ENCODE assay signal across 25 cellular contexts in genomic region chr3:102444101-102444500, GRCh38. TPM values are rescaled to one million over a fixed set of nuclear protein-coding genes. Genes with fewer than 3 reads are reported as not detected.
DNase-seq lines count a peak whose midpoint lies in the region; ATAC-seq and TF ChIP-seq lines count a peak whose summit lies in the region.
"Had no signal": no experiment of that assay in that cellular context is flagged by ENCODE, and none has a peak within 500 bp of the region (broad histone marks: within the 10 kb centered on the region; RNA-seq: fewer than 3 reads in every experiment).

No MANE protein-coding gene starts in this region.

- H3K9me2 ChIP-seq in GM23248 (ENCODE audit: insufficient read depth), result no peaks in the 10 kb centered on the region
- H3K9me2 ChIP-seq in SK-N-SH, result no peaks in the 10 kb centered on the region

- ATAC-seq in HG02840 (IDR thresholded peaks at IDR 0.05; ENCODE audit: low FRiP score, unreplicated experiment), result no peak
- no peak for ATAC-seq in GM18861 (IDR thresholded peaks at IDR 0.05; ENCODE audit: unreplicated experiment)
- ATAC-seq: activated naive CD4-positive, alpha-beta T cell treated with anti-CD3 and anti-CD28 coated beads, Interleukin-2, amount 50 U/mL, for 72 hours; GM12878; K562; naive thymus-derived CD8-positive, alpha-beta T cell; right cardiac atrium had no signal

- H3K27me3 ChIP-seq in A673 (replicated peaks; ENCODE audit: insufficient read depth, low read depth, low read length, poor library complexity), result no peaks in the 10 kb centered on the region
- no peaks in the 10 kb centered on the region for H3K27me3 ChIP-seq in GM23248 (replicated peaks; ENCODE audit: insufficient read depth)
- H3K27me3 ChIP-seq in SK-N-SH (ENCODE audit: insufficient read depth), result no peaks in the 10 kb centered on the region
- H3K27me3 ChIP-seq: brain microvascular endothelial cell, ovary had no signal

- DNase-seq in A673 (ENCODE audit: low spot score) (peak; percentile 67), GM23248 (peak; percentile 42), SK-N-SH (peak; percentile 20), fibroblast of peridontal ligament (ENCODE audit: extremely low read depth) (peak; percentile 50), GOT3 (lab: John Stamatoyannopoulos, UW) (no peak)
- DNase-seq in activated CD4-positive, alpha-beta T cell treated with anti-CD3 and anti-CD28 coated beads, Interleukin-2, amount 50 U/mL, for 1 hour, result no peak
- DNase-seq: 8988T; activated CD4-positive, alpha-beta T cell treated with anti-CD3 and anti-CD28 coated beads for 1 hour; brain microvascular endothelial cell; dermis blood vessel endothelial cell; GDM1; kidney glomerular epithelial cell; naive thymus-derived CD8-positive, alpha-beta T cell; NCI-H1694; ovary; right cardiac atrium; stimulated activated CD8-positive, alpha-beta memory T cell treated with anti-CD3 and anti-CD28 coated beads, Interleukin-4, amount 100 ng/mL, for 48 hours had no signal

- WGBS in GM23248 (ENCODE audit: low coverage in 1 of 2, low lambda C conversion rate in 2 of 2, missing lambda C conversion rate in 2 of 2), 2 experiments, result 20 to 27% methylated on average over 2 of the region's 2 CpGs
- WGBS in SK-N-SH (ENCODE audit: low lambda C conversion rate), result 9% methylated on average over 2 of the region's 2 CpGs

- no peak overlapping the region for H3K4me2 ChIP-seq in GM23248 (ENCODE audit: unreplicated experiment)
- H3K4me2 ChIP-seq in SK-N-SH, result no peak overlapping the region

- TF ChIP-seq CTCF in A673 (conservative IDR thresholded peaks at IDR 0.05; ENCODE audit: low read depth, low read length), result no peak
- TF ChIP-seq CTCF in SK-N-SH (IDR thresholded peaks at IDR 0.05), result no peak

- H3K4me3 ChIP-seq in A673 (ENCODE audit: low read depth, low read length, poor library complexity, severe bottlenecking) (no peak overlapping the region), GM23248 (no peak overlapping the region), SK-N-SH (ENCODE audit: low read depth in 2 of 2, low read length in 1 of 2) (no peak overlapping the region)
- H3K4me3 ChIP-seq: GM12878, K562, ovary had no signal

- H3K9me3 ChIP-seq in A673 (ENCODE audit: low read depth, low read length, poor library complexity, severe bottlenecking), result no peaks in the 10 kb centered on the region
- H3K9me3 ChIP-seq in GM23248 (ENCODE audit: low read depth), result no peaks in the 10 kb centered on the region
- H3K9me3 ChIP-seq in SK-N-SH, result no peaks in the 10 kb centered on the region
- H3K9me3 ChIP-seq: ovary had no signal

- intact Hi-C loops in A673 (cut with micrococcal nuclease; ENCODE audit: unreplicated experiment), result no loop called here

- no peak overlapping the region for H3K9ac ChIP-seq in GM23248
- no peak overlapping the region for H3K9ac ChIP-seq in SK-N-SH

- H3K36me3 ChIP-seq in A673 (ENCODE audit: insufficient read depth, low read length, poor library complexity, severe bottlenecking) (no peaks in the 10 kb centered on the region), GM23248 (ENCODE audit: low read depth) (no peaks in the 10 kb centered on the region), SK-N-SH (replicated peaks in 1 of 2; ENCODE audit: control insufficient read depth in 1 of 2, insufficient read depth in 2 of 2, low read length in 1 of 2) (no peaks in the 10 kb centered on the region)
- H3K36me3 ChIP-seq: brain microvascular endothelial cell, ovary had no signal

- CTCF ChIA-PET in A673 (lab: Charles Lee) (no interaction called here), SK-N-SH (lab: Yijun Ruan, JAX) (interaction anchor here (0.5 to 1.2 kb wide), 3 partner anchors 8 to 475 kb away, joined by 3 to 4 read pairs (median 3); no protein-coding TSS in a partner anchor)

- H3K27ac ChIP-seq in A673 (ENCODE audit: low read depth, low read length, poor library complexity, severe bottlenecking), result no peak overlapping the region
- H3K27ac ChIP-seq in GM23248, result no peak overlapping the region
- peak overlapping the region in 1 of 2 experiments; percentile 43; a peak in 2 of 4 replicates for H3K27ac ChIP-seq in SK-N-SH (ENCODE audit: low read depth in 2 of 2, low read length in 1 of 2)
- H3K27ac ChIP-seq: brain microvascular endothelial cell, ovary had no signal

- TF ChIP-seq EP300 in SK-N-SH (IDR thresholded peaks at IDR 0.05; ENCODE audit: borderline replicate concordance in 1 of 2, low read depth in 1 of 2, low read length in 1 of 2), result no peak

- BruUV-seq in A673 (replicated peaks; lab: Mats Ljungman, UMichigan), result no TSS peak

- no peak for TF ChIP-seq RAD21 in SK-N-SH (IDR thresholded peaks at IDR 0.05; ENCODE audit: low read length)

- no peaks in the 10 kb centered on the region for H4K20me1 ChIP-seq in GM23248 (ENCODE audit: insufficient read depth)
- H4K20me1 ChIP-seq in SK-N-SH (ENCODE audit: insufficient read depth), result no peaks in the 10 kb centered on the region

- H3K79me2 ChIP-seq in GM23248 (ENCODE audit: insufficient read depth) (no peaks in the 10 kb centered on the region), SK-N-SH (ENCODE audit: insufficient read depth) (no peaks in the 10 kb centered on the region)

- no peak overlapping the region for H2AFZ ChIP-seq in GM23248
- H2AFZ ChIP-seq in SK-N-SH (ENCODE audit: low read depth), result no peak overlapping the region

- POLR2A ChIA-PET in A673 (lab: Charles Lee; ENCODE audit: low non-redundant PET), result interaction anchor here (0.6 to 0.7 kb wide), 2 partner anchors 11 to 378 kb away, joined by 3 read pairs; no protein-coding TSS in a partner anchor
- POLR2A ChIA-PET in SK-N-SH (lab: Yijun Ruan, JAX), result no interaction called here

- H3K4me1 ChIP-seq in A673 (ENCODE audit: insufficient read depth, low read length, poor library complexity, severe bottlenecking) (peaks cover 12% of the 10 kb centered on the region), GM23248 (ENCODE audit: insufficient read depth) (no peaks in the 10 kb centered on the region), SK-N-SH (ENCODE audit: control insufficient read depth in 1 of 2, insufficient read depth in 2 of 2, low read depth in 1 of 2, low read length in 1 of 2) (peaks cover 0 to 14% of the 10 kb centered on the region in 2 experiments; a peak in 3 of 4 replicates)

- H3F3A ChIP-seq in GM23248 (ENCODE audit: insufficient read depth), result no peaks in the 10 kb centered on the region
- no peaks in the 10 kb centered on the region for H3F3A ChIP-seq in SK-N-SH (replicated peaks; ENCODE audit: insufficient read depth)

- in situ Hi-C loops in GM23248 (cut with MboI), result no loop called here

TF ChIP-seq in SK-N-SH, 30 proteins besides CTCF, POLR2A, EP300 and RAD21:
- no peak for TF ChIP-seq TEAD4 (IDR thresholded peaks at IDR 0.05; ENCODE audit: borderline replicate concordance, insufficient read depth)
- TF ChIP-seq TCF12 (IDR thresholded peaks at IDR 0.05), result peak; percentile 80
- TF ChIP-seq FOXJ3 (CRISPR knock-in tag; IDR thresholded peaks at IDR 0.05), result no peak

RNA-seq across cellular contexts. Expression of gene ZPLD1, which starts 9.3 kb away (rescaled TPM):
- 0.17 TPM in 1 of 2 replicates, not detected in the other for total RNA-seq in A673 (2021)
- 0.22 TPM in 1 of 2 replicates, not detected in the other for total RNA-seq in GM23248 (2014; rRNA removed; shearing (Covaris generic))
- 0.09 TPM in 1 of 2 replicates, not detected in the other for polyA plus RNA-seq in GM23248 (2016; fragmentation: Nextera tagmentation; extraction: Ambion mirVana)
- not detected in 2 replicates for polyA plus RNA-seq in SK-N-SH (2012; rRNA removed)
- polyA plus RNA-seq in SK-N-SH (2012; cell fraction: cytosol; rRNA removed), result 0.01 TPM in 1 of 2 replicates, not detected in the other
- polyA plus RNA-seq in SK-N-SH (2012; cell fraction: nucleus; rRNA removed), result not detected in 2 replicates
- total RNA-seq: activated CD8-positive, alpha-beta memory T cell treated with anti-CD3 and anti-CD28 coated beads for 36 hours; activated naive CD4-positive, alpha-beta T cell treated with anti-CD3 and anti-CD28 coated beads, Interleukin-2, amount 50 U/mL, for 72 hours; endothelial cell of umbilical vein; GM12878; K562; naive thymus-derived CD8-positive, alpha-beta T cell had no signal
- polyA plus RNA-seq: CD14-positive monocyte; endothelial cell of umbilical vein; GM12878; naive thymus-derived CD8-positive, alpha-beta T cell; right cardiac atrium had no signal

Comparison
In these comparisons a context has a peak if more than half of its experiments do, and no peak if none do; other contexts are left out.
1. DNase-seq: peak in A673 (single experiment), GM23248 (single experiment), SK-N-SH (single experiment) and fibroblast of peridontal ligament (single experiment); none in GOT3 (single experiment) and activated CD4-positive, alpha-beta T cell treated with anti-CD3 and anti-CD28 coated beads, Interleukin-2, amount 50 U/mL, for 1 hour (single experiment).